Comparison of ENCODE assay signal across 8 cellular contexts in genomic region chr19:11383706-11384048, GRCh38.
DNase-seq lines count a peak whose midpoint lies in the region; ATAC-seq and TF ChIP-seq lines count a peak whose summit lies in the region.

No MANE protein-coding gene starts in this region.

- peak overlapping the region; percentile 5; the same call in 1 of the 2 replicates for H3K4me3 ChIP-seq in GM06990 (replicated peaks; ENCODE audit: low read depth, low read length)
- no peak overlapping the region for H3K4me3 ChIP-seq in SU-DHL-6 (ENCODE audit: insufficient read depth, low read length, poor library complexity, severe bottlenecking)
- H3K4me3 ChIP-seq in iPS-15b (ENCODE audit: low read depth, low read length), result peak overlapping the region; percentile 75
- H3K4me3 ChIP-seq in skeletal muscle cell (ENCODE audit: low read depth, low read length), result peak overlapping the region; percentile 47

- H3K36me3 ChIP-seq in GM06990 (ENCODE audit: control insufficient read depth, insufficient read depth, low read length), result no peaks in the 10 kb centered on the region
- H3K36me3 ChIP-seq in SU-DHL-6 (ENCODE audit: low read length), result no peaks in the 10 kb centered on the region
- no peaks in the 10 kb centered on the region for H3K36me3 ChIP-seq in iPS-15b (ENCODE audit: control insufficient read depth, insufficient read depth, low read length)

- TF ChIP-seq CTCF in GM06990 (IDR thresholded peaks at IDR 0.05; ENCODE audit: insufficient read depth, low read length, poor library complexity, severe bottlenecking) (no peak), SU-DHL-6 (IDR thresholded peaks at IDR 0.05; ENCODE audit: insufficient read depth, low read length, poor library complexity, severe bottlenecking) (no peak)

- no peak overlapping the region for H3K9ac ChIP-seq in SU-DHL-6 (ENCODE audit: low read length)
- no peak overlapping the region for H3K9ac ChIP-seq in iPS-15b (ENCODE audit: low read depth, low read length)

- no peak for ATAC-seq in HG03108 (IDR thresholded peaks at IDR 0.05; ENCODE audit: unreplicated experiment)

- no peaks in the 10 kb centered on the region for H4K20me1 ChIP-seq in SU-DHL-6 (ENCODE audit: low read depth, low read length)

- H3K79me2 ChIP-seq in SU-DHL-6 (ENCODE audit: insufficient read depth, low read length), result no peaks in the 10 kb centered on the region; the same call in 1 of the 2 replicates

- DNase-seq in GM06990 (ENCODE audit: extremely low read depth, insufficient read length) (no peak), skeletal muscle cell (ENCODE audit: low read depth) (no peak), AG08395 (ENCODE audit: low spot score) (no peak), SIG-M5 (lab: John Stamatoyannopoulos, UW) (no peak)
- no peak for DNase-seq in stimulated activated CD4-positive, alpha-beta T cell treated with anti-CD3 and anti-CD28 coated beads, Interleukin-4, amount 100 ng/mL, for 24 hours

- H2AFZ ChIP-seq in SU-DHL-6 (ENCODE audit: low read depth, low read length, severe bottlenecking), result no peak overlapping the region

- H3K27me3 ChIP-seq in GM06990 (replicated peaks; ENCODE audit: control insufficient read depth, insufficient read depth, low read length) (no peaks in the 10 kb centered on the region; the same call in 1 of the 2 replicates), SU-DHL-6 (ENCODE audit: low read length) (no peaks in the 10 kb centered on the region), iPS-15b (ENCODE audit: control insufficient read depth, insufficient read depth, low read length) (no peaks in the 10 kb centered on the region)

- H3K4me1 ChIP-seq in iPS-15b (ENCODE audit: control insufficient read depth, insufficient read depth, low read length), result no peaks in the 10 kb centered on the region

- no peaks in the 10 kb centered on the region for H3K9me3 ChIP-seq in SU-DHL-6 (ENCODE audit: insufficient read depth, low read length)
- H3K9me3 ChIP-seq in iPS-15b (ENCODE audit: control insufficient read depth, insufficient read depth, low read length), result no peaks in the 10 kb centered on the region

- no peak overlapping the region for H3K27ac ChIP-seq in SU-DHL-6 (ENCODE audit: low read depth, low read length)

- H3K9me2 ChIP-seq in SU-DHL-6 (replicated peaks; ENCODE audit: insufficient read depth, low read length), result no peaks in the 10 kb centered on the region

- peaks cover 12% of the 10 kb centered on the region; the same call in 1 of the 2 replicates for H3F3A ChIP-seq in SU-DHL-6 (ENCODE audit: insufficient read depth)

- H3K4me2 ChIP-seq in SU-DHL-6 (ENCODE audit: low read depth, low read length, poor library complexity, severe bottlenecking), result peak overlapping the region; percentile 41
